Comparison of ENCODE assay signal across 13 cellular contexts in genomic region chr7:131543298-131543697, GRCh38.
"Had no signal": no experiment of that assay in that cellular context is flagged by ENCODE, and none has a peak within 500 bp of the region (broad histone marks: within the 10 kb centered on the region; RNA-seq: fewer than 3 reads in every experiment).

No MANE protein-coding gene starts in this region.

- H3K27ac ChIP-seq: thoracic aorta had no signal

- DNase-seq: activated effector memory CD4-positive, alpha-beta T cell treated with Interleukin-2 at 50 U/mL for 16 hours; activated T-cell treated with anti-CD3 and anti-CD28 coated beads, Interleukin-2, amount 50 U/mL, for 1 hour; endodermal cell; foreskin fibroblast; mesenchymal stem cell; nephron progenitor cell; stimulated activated CD4-positive, alpha-beta T cell treated with anti-CD3 and anti-CD28 coated beads, Interleukin-15, amount 100 ng/mL, for 24 hours; stimulated activated CD4-positive, alpha-beta T cell treated with anti-CD3 and anti-CD28 coated beads, Interleukin-4, amount 100 ng/mL, for 24 hours; T-helper 17 cell had no signal

- H3K36me3 ChIP-seq: esophagus muscularis mucosa, thoracic aorta had no signal

- H3K9me3 ChIP-seq: esophagus muscularis mucosa, thoracic aorta had no signal

- ATAC-seq: activated CD4-positive, CD25-positive, alpha-beta regulatory T cell treated with anti-CD3 and anti-CD28 coated beads, Interleukin-2, amount 50 U/mL, for 24 hours; left lobe of liver; T-helper 17 cell had no signal

- H3K4me3 ChIP-seq: esophagus muscularis mucosa, thoracic aorta had no signal

- H3K27me3 ChIP-seq: esophagus muscularis mucosa had no signal
